ENCODE assay signal across 11 cellular contexts in the genomic region with DNA sequence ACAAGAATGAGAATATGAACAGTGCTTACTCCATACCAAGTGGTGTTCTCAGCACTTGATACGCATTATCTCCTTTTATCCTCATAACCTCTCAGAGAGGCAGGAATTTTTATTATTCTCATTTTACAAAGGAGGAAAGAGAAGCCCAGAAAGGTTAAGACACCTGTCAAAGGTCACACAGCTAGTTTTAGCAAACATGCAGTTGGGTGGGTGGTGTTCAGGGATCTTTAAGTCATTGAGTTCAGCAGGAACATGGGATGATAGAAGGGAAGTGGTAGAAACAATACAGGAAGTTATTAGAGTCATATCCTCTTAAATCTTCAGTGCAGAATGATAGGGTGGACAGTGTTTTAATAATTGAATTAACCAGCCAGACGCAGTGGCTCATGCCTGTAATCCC.
"Had no signal": no experiment of that assay in that cellular context is flagged by ENCODE, and none has a peak within 500 bp of the region (broad histone marks: within the 10 kb centered on the region; RNA-seq: fewer than 3 reads in every experiment).

No MANE protein-coding gene starts in this region.

- H3K9me3 ChIP-seq: HAP-1 had no signal

- H2AFZ ChIP-seq: GM23248, GM23338 had no signal

- H3K4me2 ChIP-seq: GM23338 had no signal

- H3K4me3 Mint-ChIP-seq: GM23338, H9, HFFc6 had no signal

- H3K9me3 Mint-ChIP-seq: GM23338, H9, HFFc6 had no signal

- H3K36me3 ChIP-seq: HAP-1 had no signal

- H3K9ac ChIP-seq: GM23248 had no signal

- H3K27ac ChIP-seq: GM23248 had no signal

- ATAC-seq: GM23338, HCT116 had no signal

- DNase-seq: GM23248, GOT3, H7, H9, HCEC 1CT, HFFc6 had no signal

- H3K27ac Mint-ChIP-seq: GM23338, H9, HFFc6 had no signal

- H3K4me3 ChIP-seq: GM23248, GM23338, HAP-1 had no signal

- FAIRE-seq: H1, H54 had no signal
